ENCODE assay signal across 15 cellular contexts in genomic region chr16:77856455-77857138, GRCh38.
A peak's percentile ranks its signal among the peaks of the same experiment; 100 is the strongest.
DNase-seq lines count a peak whose midpoint lies in the region; TF ChIP-seq lines count a peak whose summit lies in the region.
"Had no signal": no experiment of that assay in that cellular context is flagged by ENCODE, and none has a peak within 500 bp of the region (broad histone marks: within the 10 kb centered on the region; RNA-seq: fewer than 3 reads in every experiment).

No MANE protein-coding gene starts in this region.

- H3K4me3 Mint-ChIP-seq in H9 = peak overlapping the region; percentile 15 to 19; a peak in 2 of 5 replicates
- no peak overlapping the region for H3K4me3 Mint-ChIP-seq in neural progenitor cell

- H3K79me1 ChIP-seq in H9 (ENCODE audit: insufficient read depth, low read depth, low read length, poor library complexity, severe bottlenecking) = no peaks in the 10 kb centered on the region

- no peaks in the 10 kb centered on the region for H3K9me3 Mint-ChIP-seq in H9
- no peaks in the 10 kb centered on the region for H3K9me3 Mint-ChIP-seq in neural progenitor cell

- H3K23me2 ChIP-seq in H9 (ENCODE audit: insufficient read length, low read depth, low read length, poor library complexity, severe bottlenecking) = no peaks in the 10 kb centered on the region

- no peak overlapping the region for H2BK120ac ChIP-seq in H9 (ENCODE audit: low read depth, low read length, poor library complexity, severe bottlenecking)

- no peaks in the 10 kb centered on the region; the same call in 1 of the 2 replicates for H3K27me3 ChIP-seq in H9 (ENCODE audit: insufficient read depth, low read length)
- H3K27me3 ChIP-seq in neural progenitor cell = no peaks in the 10 kb centered on the region
- no peaks in the 10 kb centered on the region for H3K27me3 ChIP-seq in BE2C

- H3K23ac ChIP-seq in H9 (ENCODE audit: insufficient read length, low read depth, low read length) = no peak overlapping the region

- DNase-seq in H9 (peak; percentile 41), NCI-H526 (lab: John Stamatoyannopoulos, UW) (peak; percentile 58 to 73), epidermal melanocyte (ENCODE audit: insufficient read length, low spot score) (peak; percentile 7), neural progenitor cell (ENCODE audit: low spot score) (peak; percentile 12), SHP77 (lab: John Stamatoyannopoulos, UW) (no peak), HPDE6-E6E7 (ENCODE audit: extremely low spot score) (no peak), BE2C (no peak)
- DNase-seq: C1 segment of cervical spinal cord, DMS79, GM23248, IMR-90, NCI-H1417, NCI-H187 treated with DMSO at 0.1 percent for 48 hours, NCI-H345, SW 1271 had no signal

- H3K4me2 ChIP-seq in H9 (ENCODE audit: insufficient read depth, insufficient read length, low read length) (peak overlapping the region; percentile 7), neural progenitor cell (peak overlapping the region; percentile 57)

- no peak overlapping the region for H4K8ac ChIP-seq in H9 (replicated peaks; ENCODE audit: insufficient read length, low read depth, low read length)

- H3K27ac Mint-ChIP-seq in H9 = peak overlapping the region; percentile 78 to 87 (median 85); a peak in 6 of 7 replicates
- no peak overlapping the region for H3K27ac Mint-ChIP-seq in neural progenitor cell

- H2AK5ac ChIP-seq in H9 (ENCODE audit: insufficient read length, low read length) = no peak overlapping the region

- H4K20me1 ChIP-seq in H9 (ENCODE audit: control insufficient read depth, insufficient read depth, insufficient read length) = no peaks in the 10 kb centered on the region
- H4K20me1 ChIP-seq in neural progenitor cell (ENCODE audit: low read depth) = no peaks in the 10 kb centered on the region

- no peak overlapping the region for H2BK20ac ChIP-seq in H9 (ENCODE audit: low read depth, low read length, poor library complexity, severe bottlenecking)

- no peaks in the 10 kb centered on the region for H3K36me3 ChIP-seq in neural progenitor cell
- H3K36me3 ChIP-seq in BE2C = no peaks in the 10 kb centered on the region

- no peak overlapping the region for H3K4ac ChIP-seq in H9 (ENCODE audit: low read depth, low read length)

- H3K4me3 ChIP-seq in neural progenitor cell = no peak overlapping the region
- no peak overlapping the region for H3K4me3 ChIP-seq in BE2C (ENCODE audit: low read depth, low read length)
- H3K4me3 ChIP-seq: GM23248 had no signal

- H3K79me2 ChIP-seq in H9 (ENCODE audit: insufficient read depth, low read length) = no peaks in the 10 kb centered on the region
- H3K79me2 ChIP-seq in neural progenitor cell (ENCODE audit: low read depth) = no peaks in the 10 kb centered on the region

- H3F3A ChIP-seq in neural progenitor cell (ENCODE audit: low read depth) = peaks cover 14% of the 10 kb centered on the region

- H4K91ac ChIP-seq in H9 (ENCODE audit: insufficient read length, low read depth, low read length) = no peak overlapping the region

- H3K9me3 ChIP-seq in H9 (ENCODE audit: control insufficient read depth, low read depth, low read length) (no peaks in the 10 kb centered on the region), neural progenitor cell (ENCODE audit: low read depth) (no peaks in the 10 kb centered on the region), BE2C (no peaks in the 10 kb centered on the region)

- TF ChIP-seq CTCF in H9 (conservative IDR thresholded peaks at IDR 0.05) = no peak
- TF ChIP-seq CTCF in neural progenitor cell (IDR thresholded peaks at IDR 0.05) = no peak
- TF ChIP-seq CTCF in BE2C (IDR thresholded peaks at IDR 0.05; ENCODE audit: low read depth, low read length) = no peak

- H3K56ac ChIP-seq in H9 (ENCODE audit: insufficient read length, low read depth, low read length) = no peak overlapping the region

- H3K18ac ChIP-seq in H9 (ENCODE audit: insufficient read length, low read depth, low read length) = no peak overlapping the region

- no CpG with 5 or more reads among the region's 10 CpGs for WGBS in H9 (ENCODE audit: extremely low coverage, insufficient read length, low lambda C conversion rate)

- H3K4me1 ChIP-seq in H9 (ENCODE audit: insufficient read depth, low read length) (0 out of 2 replicates have a peak, but pooled peaks cover 2% of the 10 kb centered on the region), neural progenitor cell (peaks cover 13% of the 10 kb centered on the region), BE2C (no peaks in the 10 kb centered on the region)

- H2BK15ac ChIP-seq in H9 (ENCODE audit: low read depth, low read length) = no peak overlapping the region

- H3K27ac ChIP-seq in H9 (ENCODE audit: insufficient read length, low read depth, low read length) (peak overlapping the region; percentile 6), neural progenitor cell (no peak overlapping the region)
- H3K27ac ChIP-seq: GM23248 had no signal

- H3K14ac ChIP-seq in H9 (ENCODE audit: insufficient read depth, low read length) = no peak overlapping the region

- no peak overlapping the region for H2AFZ ChIP-seq in H9 (ENCODE audit: low read length)
- H2AFZ ChIP-seq in neural progenitor cell (replicated peaks) = no peak overlapping the region
- H2AFZ ChIP-seq: GM23248 had no signal

- H3K9ac ChIP-seq in H9 (ENCODE audit: extremely low read depth, insufficient read length, low read length) = no peak overlapping the region
- no peak overlapping the region for H3K9ac ChIP-seq in neural progenitor cell
- H3K9ac ChIP-seq: GM23248 had no signal

- H3T11ph ChIP-seq in H9 (ENCODE audit: low read length) = no peak overlapping the region

- H3K27me3 Mint-ChIP-seq in H9 (ENCODE audit: low read depth) (peaks cover 34% of the 10 kb centered on the region), neural progenitor cell (ENCODE audit: insufficient read depth, low read depth) (peaks cover 8% of the 10 kb centered on the region)

- H3K4me1 Mint-ChIP-seq in H9 (peaks cover 29 to 38% of the 10 kb centered on the region in 2 experiments), neural progenitor cell (peaks cover 24% of the 10 kb centered on the region)

- H4K5ac ChIP-seq in H9 (ENCODE audit: insufficient read length, low read depth, low read length) = no peak overlapping the region

- H2BK12ac ChIP-seq in H9 (ENCODE audit: insufficient read length, low read depth, low read length) = no peak overlapping the region

- no peak overlapping the region for H2BK5ac ChIP-seq in H9 (ENCODE audit: insufficient read length, low read length)

- peaks cover 0 to 11% (median 4%) of the 10 kb centered on the region in 3 experiments; a peak in 3 of 7 replicates for H3K36me3 Mint-ChIP-seq in H9 (ENCODE audit: insufficient read depth in 1 of 3, low read depth in 3 of 3)
- peaks cover 7% of the 10 kb centered on the region for H3K36me3 Mint-ChIP-seq in neural progenitor cell

Comparison
In these comparisons a context has a peak if more than half of its experiments do, and no peak if none do; other contexts are left out.
1. DNase-seq: peak in H9 (single experiment), NCI-H526 (2 of 2), epidermal melanocyte (single experiment) and neural progenitor cell (single experiment); none in SHP77 (0 of 2), HPDE6-E6E7 (single experiment) and BE2C (single experiment).